In genomic region chr9:15509931-15510788, GRCh38 we compare ENCODE assay signal across 8 cellular contexts. TPM values are rescaled to one million over a fixed set of nuclear protein-coding genes. Genes with fewer than 3 reads are reported as not detected.
DNase-seq lines count a peak whose midpoint lies in the region; ATAC-seq and TF ChIP-seq lines count a peak whose summit lies in the region.

No MANE protein-coding gene starts in this region.

- H3K9me3 ChIP-seq in mammary epithelial cell (replicated peaks; ENCODE audit: insufficient read depth, low read length) = no peaks in the 10 kb centered on the region

- peak overlapping the region; percentile 70 to 98 (median 88) for H3K4me3 ChIP-seq in mammary epithelial cell (replicated peaks in 1 of 3; ENCODE audit: insufficient read depth in 1 of 3, low read depth in 2 of 3, low read length in 3 of 3)

- peaks cover 26% of the 10 kb centered on the region for H3K79me2 ChIP-seq in mammary epithelial cell (ENCODE audit: insufficient read depth, low read length)

- CTCF ChIA-PET in mammary epithelial cell (lab: Charles Lee; ENCODE audit: low non-redundant PET) = interaction anchor here (0.7 kb wide), 1 partner anchor 214 kb away, joined by 7 read pairs; no protein-coding TSS in a partner anchor

- dilution Hi-C loops in mammary epithelial cell (cut with HindIII; ENCODE audit: low sequenced_read_pairs) = no loop called here

- DNase-seq in D341Med (ENCODE audit: low spot score) (peak; percentile 71), HuH-7.5 (ENCODE audit: low spot score) (peak; percentile 18), mammary epithelial cell (no peak), kidney tubule cell (ENCODE audit: low spot score) (peak; percentile 35), NCI-H128 (lab: John Stamatoyannopoulos, UW; ENCODE audit: unreplicated experiment) (no peak)
- peak; percentile 60 to 65 for DNase-seq in stimulated activated CD4-positive, alpha-beta T cell treated with anti-CD3 and anti-CD28 coated beads, Interleukin-1b, Interleukin-23, amount 100 ng/mL, for 4 hours (ENCODE audit: low read depth in 2 of 2)

- H3K9ac ChIP-seq in mammary epithelial cell (ENCODE audit: insufficient read depth, low read length) = peak overlapping the region; percentile 73

- H3K36me3 ChIP-seq in mammary epithelial cell (ENCODE audit: insufficient read depth, low read length) = no peaks in the 10 kb centered on the region

- peak overlapping the region; percentile 92 for H2AFZ ChIP-seq in mammary epithelial cell (ENCODE audit: low read depth, low read length)

- no peaks in the 10 kb centered on the region for H3K27me3 ChIP-seq in mammary epithelial cell (ENCODE audit: insufficient read depth, low read length)

- H4K20me1 ChIP-seq in mammary epithelial cell (ENCODE audit: insufficient read depth, low read length) = no peaks in the 10 kb centered on the region

- WGBS in mammary epithelial cell (ENCODE audit: low coverage, missing lambda C conversion rate) = under 1% methylated on average over 15 of the region's 76 CpGs

- in situ Hi-C loops in mammary epithelial cell (cut with MboI; ENCODE audit: low sequenced_read_pairs in 2 of 2) = no loop called here

- BruUV-seq in mammary epithelial cell (replicated peaks; lab: Mats Ljungman, UMichigan) = no TSS peak

- H3K27ac ChIP-seq in VCaP (peak overlapping the region; percentile 99), mammary epithelial cell (ENCODE audit: insufficient read depth, low read depth, low read length) (peak overlapping the region; percentile 88)

- peak; percentile 39 for ATAC-seq in GM21515 (IDR thresholded peaks at IDR 0.05; ENCODE audit: unreplicated experiment)

- H3K4me2 ChIP-seq in mammary epithelial cell (ENCODE audit: insufficient read depth, low read depth, low read length) = peak overlapping the region; percentile 91

- intact Hi-C loops in mammary epithelial cell (cut with micrococcal nuclease) = loop anchor here (2.0 kb wide), 1 partner anchor 43 kb away; the partner anchor contains the start of gene CCDC171

- no peak for TF ChIP-seq CTCF in VCaP (conservative IDR thresholded peaks at IDR 0.05)
- TF ChIP-seq CTCF in mammary epithelial cell (conservative IDR thresholded peaks at IDR 0.05 in 1 of 2, IDR thresholded peaks at IDR 0.05 in 1 of 2; ENCODE audit: extremely low read depth in 1 of 2, insufficient read depth in 1 of 2, low read depth in 1 of 2, low read length in 2 of 2) = no peak

- H3K4me1 ChIP-seq in mammary epithelial cell (ENCODE audit: insufficient read depth, low read length) = peaks cover 3% of the 10 kb centered on the region

RNA-seq across cellular contexts. Expression of gene PSIP1, which starts 0.6 kb away (rescaled TPM):
- total RNA-seq in mammary epithelial cell = 10 to 100 TPM; 12.7 to 38.4 TPM
- 13.6 TPM for polyA plus RNA-seq in mammary epithelial cell
- polyA minus RNA-seq in mammary epithelial cell = 1.0 TPM

RNA-seq across cellular contexts. Expression of gene CCDC171, which starts 42.7 kb away (rescaled TPM):
- 1 to 10 TPM; 2.2 to 2.8 TPM for total RNA-seq in mammary epithelial cell
- 0.49 TPM for polyA plus RNA-seq in mammary epithelial cell
- polyA minus RNA-seq in mammary epithelial cell = 11.5 TPM

Comparison
In these comparisons a context has a peak if more than half of its experiments do, and no peak if none do; other contexts are left out.
1. DNase-seq: peak in D341Med (single experiment), HuH-7.5 (single experiment), kidney tubule cell (single experiment) and stimulated activated CD4-positive, alpha-beta T cell treated with anti-CD3 and anti-CD28 coated beads, Interleukin-1b, Interleukin-23, amount 100 ng/mL, for 4 hours (2 of 2); none in mammary epithelial cell (single experiment) and NCI-H128 (single experiment).